Comparison of ENCODE assay signal across 14 cellular contexts in genomic region chr7:1912472-1913289, GRCh38.
DNase-seq lines count a peak whose midpoint lies in the region; ATAC-seq and TF ChIP-seq lines count a peak whose summit lies in the region.
"Had no signal": no experiment of that assay in that cellular context is flagged by ENCODE, and none has a peak within 500 bp of the region (broad histone marks: within the 10 kb centered on the region; RNA-seq: fewer than 3 reads in every experiment).

No MANE protein-coding gene starts in this region.

- no peak for TF ChIP-seq POLR2A in IMR-90 (IDR thresholded peaks at IDR 0.05; ENCODE audit: low read depth, low read length)

- H3K36me3 Mint-ChIP-seq in naive B cell: peaks cover 0 to 15% of the 10 kb centered on the region in 2 donors
- no peaks in the 10 kb centered on the region for H3K36me3 Mint-ChIP-seq in activated T-cell treated with anti-CD3 and anti-CD28 coated beads, Interleukin-2, amount 50 U/mL, for 4 hours (ENCODE audit: insufficient read depth)
- no peaks in the 10 kb centered on the region for H3K36me3 Mint-ChIP-seq in stimulated activated effector memory CD8-positive, alpha-beta T cell treated with anti-CD3 and anti-CD28 coated beads, Interleukin-12 subunit alpha, Interleukin-12 subunit beta, amount 100 ng/mL, for 72 hours
- H3K36me3 Mint-ChIP-seq: natural killer cell treated with Interleukin-12 subunit alpha and Interleukin-12 subunit beta and Interleukin-15 and Interleukin-18, amount 100 ng/mL, for 72 hours had no signal

- no peaks in the 10 kb centered on the region for H3K9me3 Mint-ChIP-seq in naive B cell
- no peaks in the 10 kb centered on the region for H3K9me3 Mint-ChIP-seq in activated T-cell treated with anti-CD3 and anti-CD28 coated beads, Interleukin-2, amount 50 U/mL, for 4 hours
- no peaks in the 10 kb centered on the region for H3K9me3 Mint-ChIP-seq in stimulated activated effector memory CD8-positive, alpha-beta T cell treated with anti-CD3 and anti-CD28 coated beads, Interleukin-12 subunit alpha, Interleukin-12 subunit beta, amount 100 ng/mL, for 72 hours
- H3K9me3 Mint-ChIP-seq: central memory CD8-positive, alpha-beta T cell; natural killer cell treated with Interleukin-12 subunit alpha and Interleukin-12 subunit beta and Interleukin-15 and Interleukin-18, amount 100 ng/mL, for 72 hours had no signal

- H3K9me3 ChIP-seq in IMR-90 (ENCODE audit: control insufficient read depth, insufficient read depth, low read length): no peaks in the 10 kb centered on the region
- H3K9me3 ChIP-seq: tibial nerve had no signal

- dilution Hi-C loops in IMR-90 (cut with HindIII; ENCODE audit: low sequenced_read_pairs, unreplicated experiment): no loop called here

- intact Hi-C loops in IMR-90 (cut with micrococcal nuclease): no loop called here

- H2BK5ac ChIP-seq in IMR-90 (ENCODE audit: low read depth, low read length, poor library complexity, severe bottlenecking): peak overlapping the region; percentile 88

- POLR2A ChIA-PET in IMR-90 (lab: Charles Lee; ENCODE audit: unreplicated experiment): interaction anchor here (0.7 kb wide), 1 partner anchor 56 kb away, joined by 3 read pairs; no protein-coding TSS in a partner anchor

- peak overlapping the region; percentile 79 for H3K4me2 ChIP-seq in IMR-90 (ENCODE audit: low read depth, low read length)

- H2BK120ac ChIP-seq in IMR-90 (ENCODE audit: low read depth, low read length): peak overlapping the region; percentile 80

- H3K9me1 ChIP-seq in IMR-90 (ENCODE audit: insufficient read depth, low read length): peaks cover 12% of the 10 kb centered on the region; the same call in 1 of the 2 replicates

- peak overlapping the region; percentile 72 for H3K14ac ChIP-seq in IMR-90 (replicated peaks; ENCODE audit: low read depth, low read length)

- peak overlapping the region; percentile 52 for H3K18ac ChIP-seq in IMR-90 (ENCODE audit: low read depth, low read length)

- TF ChIP-seq RAD21 in IMR-90 (IDR thresholded peaks at IDR 0.05; ENCODE audit: low read length): peak; percentile 50

- CTCF ChIA-PET in IMR-90 (lab: Yijun Ruan, JAX): interaction anchor here (0.6 to 1.2 kb wide), 2 partner anchors 57 to 251 kb away, joined by 3 read pairs; no protein-coding TSS in a partner anchor

- H4K20me1 ChIP-seq in IMR-90 (ENCODE audit: insufficient read depth, low read length): no peaks in the 10 kb centered on the region

- H3K4me1 Mint-ChIP-seq in naive B cell: peaks cover 12 to 25% (median 14%) of the 10 kb centered on the region in 3 donors
- H3K4me1 Mint-ChIP-seq in activated T-cell treated with anti-CD3 and anti-CD28 coated beads, Interleukin-2, amount 50 U/mL, for 4 hours (ENCODE audit: low read depth): peaks cover 7% of the 10 kb centered on the region
- H3K4me1 Mint-ChIP-seq in stimulated activated effector memory CD8-positive, alpha-beta T cell treated with anti-CD3 and anti-CD28 coated beads, Interleukin-12 subunit alpha, Interleukin-12 subunit beta, amount 100 ng/mL, for 72 hours: peaks cover 26% of the 10 kb centered on the region

- H4K8ac ChIP-seq in IMR-90 (ENCODE audit: low read depth in 2 of 2, low read length in 2 of 2): peak overlapping the region; percentile 57 to 92

- peak overlapping the region; percentile 77; the same call in 1 of the 2 replicates for H3K56ac ChIP-seq in IMR-90 (ENCODE audit: extremely low read depth, insufficient read depth, low read length)

- peaks cover 0 to 30% of the 10 kb centered on the region in 2 experiments; a peak in 2 of 4 replicates for H3K79me1 ChIP-seq in IMR-90 (ENCODE audit: low read depth in 1 of 2, low read length in 2 of 2)

- H3K27ac Mint-ChIP-seq in naive B cell: peak overlapping the region in 5 of 6 donors; percentile 7 to 92 (median 50)
- H3K27ac Mint-ChIP-seq in stimulated activated effector memory CD8-positive, alpha-beta T cell treated with anti-CD3 and anti-CD28 coated beads, Interleukin-12 subunit alpha, Interleukin-12 subunit beta, amount 100 ng/mL, for 72 hours: no peak overlapping the region
- H3K27ac Mint-ChIP-seq: natural killer cell treated with Interleukin-12 subunit alpha and Interleukin-12 subunit beta and Interleukin-15 and Interleukin-18, amount 100 ng/mL, for 72 hours had no signal

- WGBS in IMR-90 (ENCODE audit: extremely low coverage in 2 of 2, insufficient read length in 1 of 2), 2 experiments: 19% methylated on average over 23 of the region's 35 CpGs; no CpG with 5 or more reads in 1 of the 2 experiments

- BruUV-seq in IMR-90 (replicated peaks; lab: Mats Ljungman, UMichigan): no TSS peak

- no peaks in the 10 kb centered on the region for H3K36me3 ChIP-seq in IMR-90 (ENCODE audit: control insufficient read depth, insufficient read depth, low read length)

- peak overlapping the region; percentile 93 for H2AK9ac ChIP-seq in IMR-90 (replicated peaks; ENCODE audit: low read depth, low read length, poor library complexity)

- H3K23ac ChIP-seq in IMR-90 (ENCODE audit: low read depth, low read length): 0 out of 2 replicates have a peak overlapping the region, but pooled peaks have one; percentile 50

- peaks cover 20% of the 10 kb centered on the region for H3K4me1 ChIP-seq in IMR-90 (ENCODE audit: control insufficient read depth, insufficient read depth, low read length)

- H2AK5ac ChIP-seq in IMR-90 (ENCODE audit: low read depth, low read length): peak overlapping the region; percentile 68

- H3K27ac ChIP-seq in IMR-90 (ENCODE audit: insufficient read depth, low read length): peak overlapping the region; percentile 71
- H3K27ac ChIP-seq: tibial nerve had no signal

- peak overlapping the region; percentile 21; the same call in 1 of the 3 replicates for H2BK15ac ChIP-seq in IMR-90 (ENCODE audit: low read depth, low read length)

- H2BK20ac ChIP-seq in IMR-90 (ENCODE audit: low read depth, low read length): peak overlapping the region; percentile 74; the same call in 1 of the 2 replicates

- H3K27me3 Mint-ChIP-seq in naive B cell: no peaks in the 10 kb centered on the region
- H3K27me3 Mint-ChIP-seq in activated T-cell treated with anti-CD3 and anti-CD28 coated beads, Interleukin-2, amount 50 U/mL, for 4 hours (ENCODE audit: low read depth): no peaks in the 10 kb centered on the region
- H3K27me3 Mint-ChIP-seq: central memory CD8-positive, alpha-beta T cell; natural killer cell treated with Interleukin-12 subunit alpha and Interleukin-12 subunit beta and Interleukin-15 and Interleukin-18, amount 100 ng/mL, for 72 hours had no signal

- peak overlapping the region in 2 of 8 donors; percentile 15 to 35 for H3K4me3 Mint-ChIP-seq in naive B cell
- no peak overlapping the region for H3K4me3 Mint-ChIP-seq in activated T-cell treated with anti-CD3 and anti-CD28 coated beads, Interleukin-2, amount 50 U/mL, for 4 hours
- no peak overlapping the region for H3K4me3 Mint-ChIP-seq in stimulated activated effector memory CD8-positive, alpha-beta T cell treated with anti-CD3 and anti-CD28 coated beads, Interleukin-12 subunit alpha, Interleukin-12 subunit beta, amount 100 ng/mL, for 72 hours
- H3K4me3 Mint-ChIP-seq: central memory CD8-positive, alpha-beta T cell; natural killer cell treated with Interleukin-12 subunit alpha and Interleukin-12 subunit beta and Interleukin-15 and Interleukin-18, amount 100 ng/mL, for 72 hours had no signal

- peak overlapping the region; percentile 71 for H3K4ac ChIP-seq in IMR-90 (ENCODE audit: low read depth, low read length)

- peak; percentile 49 for TF ChIP-seq CTCF in IMR-90 (conservative IDR thresholded peaks at IDR 0.05; ENCODE audit: low read depth, low read length)

- peak overlapping the region; percentile 75 for H2AFZ ChIP-seq in IMR-90 (replicated peaks; ENCODE audit: low read length, poor library complexity)

- ATAC-seq in IMR-90 (ENCODE audit: low read depth) (peak; percentile 96), naive B cell (ENCODE audit: low read depth in 2 of 2) (peak; percentile 24 to 50)
- no peak for ATAC-seq in activated T-cell treated with anti-CD3 and anti-CD28 coated beads, Interleukin-2, amount 50 U/mL, for 4 hours
- no peak for ATAC-seq in stimulated activated effector memory CD8-positive, alpha-beta T cell treated with anti-CD3 and anti-CD28 coated beads, Interleukin-12 subunit alpha, Interleukin-12 subunit beta, amount 100 ng/mL, for 72 hours
- ATAC-seq: natural killer cell treated with Interleukin-12 subunit alpha and Interleukin-12 subunit beta and Interleukin-15 and Interleukin-18, amount 100 ng/mL, for 72 hours had no signal

- no peaks in the 10 kb centered on the region for H3K27me3 ChIP-seq in IMR-90 (ENCODE audit: control insufficient read depth, insufficient read depth, low read length)
- H3K27me3 ChIP-seq: tibial nerve had no signal

- in situ Hi-C loops in IMR-90 (cut with MboI; ENCODE audit: low sequenced_read_pairs): no loop called here

- peak overlapping the region; percentile 56; the same call in 1 of the 2 replicates for H3K9ac ChIP-seq in IMR-90 (ENCODE audit: low read depth, low read length)

- H3K4me3 ChIP-seq in IMR-90 (ENCODE audit: insufficient read depth, low read depth, low read length): peak overlapping the region; percentile 7; the same call in 1 of the 2 replicates
- H3K4me3 ChIP-seq: tibial nerve had no signal

- DNase-seq in AG08395 (ENCODE audit: low spot score) (peak; percentile 93), IMR-90 (peak; percentile 92), epidermal melanocyte (ENCODE audit: insufficient read length, low spot score) (peak; percentile 58), naive B cell (no peak), cerebellum (ENCODE audit: low spot score) (no peak)
- DNase-seq in activated T-cell treated with anti-CD3 and anti-CD28 coated beads, Interleukin-2, amount 50 U/mL, for 4 hours: no peak
- no peak for DNase-seq in stimulated activated CD4-positive, alpha-beta T cell treated with anti-CD3 and anti-CD28 coated beads, Interleukin-12 subunit alpha, Interleukin-12 subunit beta, amount 100 ng/mL, for 4 hours
- DNase-seq in stimulated activated effector memory CD8-positive, alpha-beta T cell treated with anti-CD3 and anti-CD28 coated beads, Interleukin-12 subunit alpha, Interleukin-12 subunit beta, amount 100 ng/mL, for 72 hours (ENCODE audit: low spot score in 2 of 2): no peak
- DNase-seq: activated CD8-positive, alpha-beta memory T cell treated with anti-CD3 and anti-CD28 coated beads, Interleukin-2, amount 50 U/mL, for 4 hours; CD4-positive, CD25-positive, alpha-beta regulatory T cell; NCI-H524 treated with DMSO at 0.1 percent for 48 hours had no signal

- peak overlapping the region; percentile 80 for H4K5ac ChIP-seq in IMR-90 (ENCODE audit: low read depth, low read length)

- H4K91ac ChIP-seq in IMR-90 (ENCODE audit: insufficient read depth, low read depth, low read length): peak overlapping the region; percentile 80

TF ChIP-seq in IMR-90, 13 proteins besides CTCF, POLR2A, EP300 and RAD21 (continues in another document):
- TF ChIP-seq BHLHE40 (IDR thresholded peaks at IDR 0.05; ENCODE audit: low read depth, low read length) (peak; percentile 59), MXI1 (IDR thresholded peaks at IDR 0.05; ENCODE audit: borderline replicate concordance, low read depth, low read length) (no peak), SMC3 (IDR thresholded peaks at IDR 0.05; ENCODE audit: low read depth, low read length) (peak; percentile 39), CEBPB (IDR thresholded peaks at IDR 0.05; ENCODE audit: low read depth, low read length) (no peak), CHD1 (IDR thresholded peaks at IDR 0.05; ENCODE audit: low read depth, low read length) (no peak), FOS (IDR thresholded peaks at IDR 0.05; ENCODE audit: low read depth, low read length) (peak; percentile 42; the same call in 1 of the 2 replicates)

Comparison
In these comparisons a context has a peak if more than half of its experiments do, and no peak if none do; other contexts are left out.
1. DNase-seq: peak in AG08395 (single experiment), IMR-90 (single experiment) and epidermal melanocyte (single experiment); none in naive B cell (single experiment), activated T-cell treated with anti-CD3 and anti-CD28 coated beads, Interleukin-2, amount 50 U/mL, for 4 hours (single experiment), stimulated activated CD4-positive, alpha-beta T cell treated with anti-CD3 and anti-CD28 coated beads, Interleukin-12 subunit alpha, Interleukin-12 subunit beta, amount 100 ng/mL, for 4 hours (single experiment), stimulated activated effector memory CD8-positive, alpha-beta T cell treated with anti-CD3 and anti-CD28 coated beads, Interleukin-12 subunit alpha, Interleukin-12 subunit beta, amount 100 ng/mL, for 72 hours (0 of 2) and cerebellum (single experiment).
2. ATAC-seq: peak in IMR-90 (single experiment) and naive B cell (2 of 2); none in activated T-cell treated with anti-CD3 and anti-CD28 coated beads, Interleukin-2, amount 50 U/mL, for 4 hours (0 of 2) and stimulated activated effector memory CD8-positive, alpha-beta T cell treated with anti-CD3 and anti-CD28 coated beads, Interleukin-12 subunit alpha, Interleukin-12 subunit beta, amount 100 ng/mL, for 72 hours (single experiment).